In the genomic region with DNA sequence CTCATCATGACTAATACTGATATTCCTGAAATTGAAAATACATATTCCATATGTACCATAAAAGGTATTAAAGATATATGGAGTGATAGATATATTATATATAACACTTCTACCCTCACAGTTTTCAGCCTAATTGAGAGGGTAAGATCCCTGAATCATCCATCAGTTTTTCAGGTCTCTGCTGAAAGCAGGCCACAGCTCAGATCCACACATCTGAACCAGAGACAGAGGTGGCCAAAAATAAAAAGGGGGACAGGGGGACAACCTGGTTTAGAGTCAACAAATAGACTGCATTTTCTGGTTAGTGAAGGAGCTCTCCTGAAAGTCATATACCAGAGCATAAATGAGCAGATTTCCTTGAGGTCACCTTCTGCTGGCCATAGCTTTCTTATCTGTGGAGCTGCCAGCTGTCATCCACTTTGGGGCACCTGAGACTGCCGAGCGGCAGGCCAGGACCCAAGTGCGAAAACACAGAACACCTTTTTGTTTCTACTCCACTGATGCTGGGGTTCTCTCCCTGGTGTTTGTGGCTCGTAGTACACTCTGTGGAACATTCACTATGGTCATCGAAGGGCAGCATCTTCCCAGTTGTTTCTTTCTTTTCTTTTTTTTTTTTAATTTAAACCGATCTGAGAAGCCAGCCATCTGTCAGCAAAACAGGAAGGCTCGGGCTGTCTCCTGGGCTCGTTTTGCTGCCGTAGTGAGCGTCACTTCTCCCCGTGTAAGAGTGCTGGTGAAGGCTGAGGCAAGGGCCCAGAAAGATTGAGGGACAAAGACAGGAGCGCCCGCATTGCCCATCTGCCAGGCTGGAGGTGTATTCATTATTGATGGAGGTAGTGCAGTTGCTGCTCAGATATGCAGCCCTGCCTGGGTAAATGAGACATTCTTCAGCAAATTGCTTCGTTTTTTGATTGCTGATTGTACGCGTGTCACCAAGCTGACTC, we compare ENCODE assay signal across 13 cellular contexts. TPM values are rescaled to one million over a fixed set of nuclear protein-coding genes. Genes with fewer than 3 reads are reported as not detected.
DNase-seq lines count a peak whose midpoint lies in the region; ATAC-seq, FAIRE-seq and TF ChIP-seq lines count a peak whose summit lies in the region.
"Had no signal": no experiment of that assay in that cellular context is flagged by ENCODE, and none has a peak within 500 bp of the region (broad histone marks: within the 10 kb centered on the region; RNA-seq: fewer than 3 reads in every experiment).

No MANE protein-coding gene starts in this region.

- TF ChIP-seq CTCF in thyroid gland (IDR thresholded peaks at IDR 0.05) = no peak

- intact Hi-C loops in thyroid gland (cut with DNase I) = no loop called here

- no peaks in the 10 kb centered on the region for H3K36me3 ChIP-seq in thyroid gland
- H3K36me3 ChIP-seq: cardiac muscle cell had no signal

- H3K9me3 Mint-ChIP-seq in activated T-cell treated with anti-CD3 and anti-CD28 coated beads, Interleukin-2, amount 50 U/mL, for 4 hours = no peaks in the 10 kb centered on the region
- H3K9me3 Mint-ChIP-seq in natural killer cell treated with Interleukin-12 subunit alpha and Interleukin-12 subunit beta and Interleukin-15 and Interleukin-18, amount 100 ng/mL, for 72 hours = no peaks in the 10 kb centered on the region

- no peak for TF ChIP-seq POLR2A in thyroid gland (IDR thresholded peaks at IDR 0.05)

- no peak overlapping the region for H3K4me3 ChIP-seq in thyroid gland (replicated peaks in 1 of 3)
- H3K4me3 ChIP-seq: cardiac muscle cell had no signal

- peaks cover 32% of the 10 kb centered on the region for H3K36me3 Mint-ChIP-seq in activated T-cell treated with anti-CD3 and anti-CD28 coated beads, Interleukin-2, amount 50 U/mL, for 4 hours (ENCODE audit: insufficient read depth)
- H3K36me3 Mint-ChIP-seq in natural killer cell treated with Interleukin-12 subunit alpha and Interleukin-12 subunit beta and Interleukin-15 and Interleukin-18, amount 100 ng/mL, for 72 hours = peaks cover 46% of the 10 kb centered on the region

- no peak overlapping the region for H3K27ac ChIP-seq in thyroid gland
- H3K27ac ChIP-seq: cardiac muscle cell had no signal

- peak overlapping the region; percentile 85 for H3K4me3 Mint-ChIP-seq in activated T-cell treated with anti-CD3 and anti-CD28 coated beads, Interleukin-2, amount 50 U/mL, for 4 hours
- peak overlapping the region; percentile 98 for H3K4me3 Mint-ChIP-seq in natural killer cell treated with Interleukin-12 subunit alpha and Interleukin-12 subunit beta and Interleukin-15 and Interleukin-18, amount 100 ng/mL, for 72 hours

- 79 to 81% methylated on average over 16 of the region's 16 CpGs for WGBS in thyroid gland, 2 donors

- H3K27me3 Mint-ChIP-seq in activated T-cell treated with anti-CD3 and anti-CD28 coated beads, Interleukin-2, amount 50 U/mL, for 4 hours (ENCODE audit: low read depth) = no peaks in the 10 kb centered on the region
- no peaks in the 10 kb centered on the region for H3K27me3 Mint-ChIP-seq in natural killer cell treated with Interleukin-12 subunit alpha and Interleukin-12 subunit beta and Interleukin-15 and Interleukin-18, amount 100 ng/mL, for 72 hours

- no peaks in the 10 kb centered on the region for H3K27me3 ChIP-seq in thyroid gland

- DNase-seq in GM18507 (ENCODE audit: extremely low spot score, insufficient read length, low read depth) (no peak), thyroid gland (no peak), COR-L47 (lab: John Stamatoyannopoulos, UW) (no peak), NCI-H526 treated with DMSO at 0.1 percent for 48 hours (lab: John Stamatoyannopoulos, UW) (no peak), pons (ENCODE audit: low spot score) (no peak)
- DNase-seq in activated T-cell treated with anti-CD3 and anti-CD28 coated beads, Interleukin-2, amount 50 U/mL, for 4 hours = no peak
- DNase-seq in natural killer cell treated with Interleukin-12 subunit alpha and Interleukin-12 subunit beta and Interleukin-15 and Interleukin-18, amount 100 ng/mL, for 72 hours (ENCODE audit: low spot score) = no peak
- DNase-seq: DMS 273 treated with DMSO at 0.1 percent for 48 hours, mesendoderm had no signal

- H3K4me1 Mint-ChIP-seq in activated T-cell treated with anti-CD3 and anti-CD28 coated beads, Interleukin-2, amount 50 U/mL, for 4 hours (ENCODE audit: low read depth) = peaks cover 97% of the 10 kb centered on the region
- H3K4me1 Mint-ChIP-seq in natural killer cell treated with Interleukin-12 subunit alpha and Interleukin-12 subunit beta and Interleukin-15 and Interleukin-18, amount 100 ng/mL, for 72 hours (ENCODE audit: low read depth in 2 of 2) = peaks cover 82 to 99% of the 10 kb centered on the region in 2 donors

- H3K4me1 ChIP-seq in thyroid gland = no peaks in the 10 kb centered on the region

- peak; percentile 2 for ATAC-seq in HG02885 (IDR thresholded peaks at IDR 0.05; ENCODE audit: poor library complexity, unreplicated experiment)
- ATAC-seq in activated T-cell treated with anti-CD3 and anti-CD28 coated beads, Interleukin-2, amount 50 U/mL, for 4 hours = peak; percentile 27 to 33
- ATAC-seq in natural killer cell treated with Interleukin-12 subunit alpha and Interleukin-12 subunit beta and Interleukin-15 and Interleukin-18, amount 100 ng/mL, for 72 hours = peak; percentile 2 to 46
- ATAC-seq: Panc1 had no signal

- peak; percentile 24 for FAIRE-seq in GM18507 (lab: Jason Lieb, UNC)
- FAIRE-seq: frontal cortex had no signal

- H3K27ac Mint-ChIP-seq in natural killer cell treated with Interleukin-12 subunit alpha and Interleukin-12 subunit beta and Interleukin-15 and Interleukin-18, amount 100 ng/mL, for 72 hours = peak overlapping the region in 1 of 2 donors; percentile 90

- no peaks in the 10 kb centered on the region for H3K9me3 ChIP-seq in thyroid gland

RNA-seq across cellular contexts. Expression of gene IKZF1, which starts 13.5 kb away (rescaled TPM):
- total RNA-seq in activated T-cell treated with anti-CD3 and anti-CD28 coated beads, Interleukin-2, amount 50 U/mL, for 4 hours = 100 to 1,000 TPM; 168 to 229 (median 228) TPM
- total RNA-seq in natural killer cell treated with Interleukin-12 subunit alpha and Interleukin-12 subunit beta and Interleukin-15 and Interleukin-18, amount 100 ng/mL, for 72 hours = 100 to 1,000 TPM; 290 to 416 TPM
- 10 to 100 TPM in 1 of 4 donors, 1 to 10 TPM in 3; 8.9 to 10.5 (median 9.6) TPM for total RNA-seq in thyroid gland

Comparison
In these comparisons a context has a peak if more than half of its experiments do, and no peak if none do; other contexts are left out.
1. RNA of gene IKZF1, which starts 13.5 kb away (total RNA-seq): 290 to 416 TPM in natural killer cell treated with Interleukin-12 subunit alpha and Interleukin-12 subunit beta and Interleukin-15 and Interleukin-18, amount 100 ng/mL, for 72 hours and 168 to 229 TPM in activated T-cell treated with anti-CD3 and anti-CD28 coated beads, Interleukin-2, amount 50 U/mL, for 4 hours; 8.9 to 10.5 TPM in thyroid gland; every median in the first group is over 10 times any median in the second.
2. Peak in every context shown above with its lines, with median percentiles within 50 percentile points of each other: ATAC-seq.